ENCODE assay signal across 1 cellular context in the genomic region with DNA sequence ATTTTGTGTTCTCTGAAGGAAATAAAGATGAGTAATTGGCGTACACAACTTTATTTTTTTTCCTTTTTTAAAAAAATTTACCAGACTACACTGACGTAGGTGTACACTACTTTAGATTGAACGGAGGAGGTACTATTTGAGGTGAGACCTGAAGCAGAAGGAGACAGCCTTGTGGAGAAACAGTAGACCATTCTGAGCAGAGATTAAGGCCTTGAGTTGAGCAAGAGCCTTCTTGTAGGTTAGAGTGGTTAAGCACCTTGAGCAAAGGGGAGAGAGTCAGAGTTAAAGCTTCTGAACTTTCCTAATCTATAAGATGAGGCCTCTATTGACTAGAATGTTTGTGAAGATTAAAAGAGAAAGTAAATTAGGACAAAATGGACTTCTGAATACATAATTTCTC.
TF ChIP-seq lines count a peak whose summit lies in the region.

No MANE protein-coding gene starts in this region.

TF ChIP-seq in K562, 482 proteins besides CTCF, POLR2A, EP300 and RAD21 (continued from another document):
- TF ChIP-seq, protein P1, sequence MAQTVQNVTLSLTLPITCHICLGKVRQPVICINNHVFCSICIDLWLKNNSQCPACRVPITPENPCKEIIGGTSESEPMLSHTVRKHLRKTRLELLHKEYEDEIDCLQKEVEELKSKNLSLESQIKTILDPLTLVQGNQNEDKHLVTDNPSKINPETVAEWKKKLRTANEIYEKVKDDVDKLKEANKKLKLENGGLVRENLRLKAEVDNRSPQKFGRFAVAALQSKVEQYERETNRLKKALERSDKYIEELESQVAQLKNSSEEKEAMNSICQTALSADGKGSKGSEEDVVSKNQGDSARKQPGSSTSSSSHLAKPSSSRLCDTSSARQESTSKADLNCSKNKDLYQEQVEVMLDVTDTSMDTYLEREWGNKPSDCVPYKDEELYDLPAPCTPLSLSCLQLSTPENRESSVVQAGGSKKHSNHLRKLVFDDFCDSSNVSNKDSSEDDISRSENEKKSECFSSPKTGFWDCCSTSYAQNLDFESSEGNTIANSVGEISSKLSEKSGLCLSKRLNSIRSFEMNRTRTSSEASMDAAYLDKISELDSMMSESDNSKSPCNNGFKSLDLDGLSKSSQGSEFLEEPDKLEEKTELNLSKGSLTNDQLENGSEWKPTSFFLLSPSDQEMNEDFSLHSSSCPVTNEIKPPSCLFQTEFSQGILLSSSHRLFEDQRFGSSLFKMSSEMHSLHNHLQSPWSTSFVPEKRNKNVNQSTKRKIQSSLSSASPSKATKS (CRISPR knock-in tag; IDR thresholded peaks at IDR 0.05), result no peak
- TF ChIP-seq, protein P2, sequence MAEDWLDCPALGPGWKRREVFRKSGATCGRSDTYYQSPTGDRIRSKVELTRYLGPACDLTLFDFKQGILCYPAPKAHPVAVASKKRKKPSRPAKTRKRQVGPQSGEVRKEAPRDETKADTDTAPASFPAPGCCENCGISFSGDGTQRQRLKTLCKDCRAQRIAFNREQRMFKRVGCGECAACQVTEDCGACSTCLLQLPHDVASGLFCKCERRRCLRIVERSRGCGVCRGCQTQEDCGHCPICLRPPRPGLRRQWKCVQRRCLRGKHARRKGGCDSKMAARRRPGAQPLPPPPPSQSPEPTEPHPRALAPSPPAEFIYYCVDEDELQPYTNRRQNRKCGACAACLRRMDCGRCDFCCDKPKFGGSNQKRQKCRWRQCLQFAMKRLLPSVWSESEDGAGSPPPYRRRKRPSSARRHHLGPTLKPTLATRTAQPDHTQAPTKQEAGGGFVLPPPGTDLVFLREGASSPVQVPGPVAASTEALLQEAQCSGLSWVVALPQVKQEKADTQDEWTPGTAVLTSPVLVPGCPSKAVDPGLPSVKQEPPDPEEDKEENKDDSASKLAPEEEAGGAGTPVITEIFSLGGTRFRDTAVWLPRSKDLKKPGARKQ (CRISPR knock-in tag; IDR thresholded peaks at IDR 0.05), result no peak
- peak; percentile 66; the same call in 1 of the 2 replicates for TF ChIP-seq CEBPB (tag; IDR thresholded peaks at IDR 0.05)
- no peak for TF ChIP-seq ZNF444 (CRISPR knock-in tag; IDR thresholded peaks at IDR 0.05)
- TF ChIP-seq BCL6 (CRISPR knock-in tag; IDR thresholded peaks at IDR 0.05), result no peak
